ENCODE assay signal across 35 cellular contexts in the genomic region with DNA sequence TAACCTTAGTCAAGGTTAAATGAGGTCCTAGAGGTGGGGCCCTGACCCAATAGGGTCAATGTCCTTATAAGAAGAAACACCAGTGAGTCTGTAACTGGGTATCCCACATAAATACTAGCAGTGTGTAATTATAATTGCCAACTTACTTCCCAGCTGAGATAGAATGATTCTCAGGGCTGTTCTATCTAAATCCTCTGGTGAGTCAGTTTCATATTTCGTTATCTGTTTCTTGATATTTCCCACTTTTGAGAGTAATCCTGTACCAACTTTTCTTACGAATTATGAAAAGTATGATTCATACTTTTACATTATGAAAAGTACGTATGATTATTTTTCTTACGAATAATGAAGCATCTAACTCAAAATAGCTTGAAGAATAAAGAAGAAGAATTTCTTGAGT.
"Had no signal": no experiment of that assay in that cellular context is flagged by ENCODE, and none has a peak within 500 bp of the region (broad histone marks: within the 10 kb centered on the region; RNA-seq: fewer than 3 reads in every experiment).

No MANE protein-coding gene starts in this region.

- H3K9me3 Mint-ChIP-seq: activated CD4-positive, alpha-beta T cell treated with anti-CD3 and anti-CD28 coated beads, Interleukin-2, amount 10 ng/mL, durations not matched to agents 24 days and 14 days; activated CD8-positive, alpha-beta T cell treated with anti-CD3 and anti-CD28 coated beads for 36 hours; T-helper 1 cell treated with Interleukin-12 subunit alpha and Interleukin-12 subunit beta and Interleukin-4 antibody, amounts not matched to agents 30 μg/mL and 1 μg/mL, for 36 hours had no signal

- FAIRE-seq: TTC549 had no signal

- H3K9me3 ChIP-seq: Peyer's patch, SJSA1, SK-N-SH had no signal

- H3K4me1 Mint-ChIP-seq: activated CD4-positive, alpha-beta T cell treated with anti-CD3 and anti-CD28 coated beads, Interleukin-2, amount 10 ng/mL, durations not matched to agents 24 days and 14 days; activated naive CD8-positive, alpha-beta T cell treated with anti-CD3 and anti-CD28 coated beads, Interleukin-2, amount 10 ng/mL, durations not matched to agents 7 days and 5 days; activated T-helper 17 cell treated with anti-CD3 and anti-CD28 coated beads, Interleukin-2, amount 50 U/mL, for 72 hours; brain; central memory CD8-positive, alpha-beta T cell had no signal

- H3K27me3 ChIP-seq: Peyer's patch, SJSA1 had no signal

- H3K36me3 Mint-ChIP-seq: activated naive CD8-positive, alpha-beta T cell treated with anti-CD3 and anti-CD28 coated beads, Interleukin-2, amount 10 ng/mL, durations not matched to agents 7 days and 5 days; brain had no signal

- H3K4me1 ChIP-seq: Peyer's patch, SJSA1 had no signal

- H3K27me3 Mint-ChIP-seq: activated CD4-positive, alpha-beta T cell treated with anti-CD3 and anti-CD28 coated beads, Interleukin-2, amount 10 ng/mL, durations not matched to agents 24 days and 14 days; activated CD8-positive, alpha-beta T cell treated with anti-CD3 and anti-CD28 coated beads for 36 hours; activated naive CD8-positive, alpha-beta T cell treated with anti-CD3 and anti-CD28 coated beads, Interleukin-2, amount 10 ng/mL, durations not matched to agents 7 days and 5 days; activated T-helper 17 cell treated with anti-CD3 and anti-CD28 coated beads, Interleukin-2, amount 50 U/mL, for 72 hours; central memory CD8-positive, alpha-beta T cell had no signal

- H3K36me3 ChIP-seq: Peyer's patch, SJSA1 had no signal

- H3K4me3 Mint-ChIP-seq: activated CD4-positive, alpha-beta T cell treated with anti-CD3 and anti-CD28 coated beads, Interleukin-2, amount 10 ng/mL, durations not matched to agents 24 days and 14 days; activated CD8-positive, alpha-beta T cell treated with anti-CD3 and anti-CD28 coated beads for 36 hours; activated naive CD8-positive, alpha-beta T cell treated with anti-CD3 and anti-CD28 coated beads, Interleukin-2, amount 10 ng/mL, durations not matched to agents 7 days and 5 days; activated T-cell treated with anti-CD3 and anti-CD28 coated beads, Interleukin-2, amount 50 U/mL, for 72 hours; activated T-helper 17 cell treated with anti-CD3 and anti-CD28 coated beads, Interleukin-2, amount 50 U/mL, for 72 hours; brain; central memory CD8-positive, alpha-beta T cell; T-helper 1 cell treated with Interleukin-12 subunit alpha and Interleukin-12 subunit beta and Interleukin-4 antibody, amounts not matched to agents 30 μg/mL and 1 μg/mL, for 36 hours; T-helper 2 cell treated with Interferon-gamma antibody and Interleukin-4, amounts not matched to agents 5 μg/mL and 100 μg/mL, for 36 hours had no signal

- H3K4me3 ChIP-seq: Peyer's patch, SJSA1 had no signal

- H3K4me2 ChIP-seq: SK-N-SH had no signal

- H3K27ac ChIP-seq: Peyer's patch, SJSA1 had no signal

- ATAC-seq: activated CD8-positive, alpha-beta T cell treated with anti-CD3 and anti-CD28 coated beads for 36 hours; activated T-cell treated with anti-CD3 and anti-CD28 coated beads, Interleukin-2, amount 50 U/mL, for 72 hours; activated T-helper 17 cell treated with anti-CD3 and anti-CD28 coated beads, Interleukin-2, amount 50 U/mL, for 72 hours; PC-3 had no signal

- H3K27ac Mint-ChIP-seq: activated CD4-positive, alpha-beta T cell treated with anti-CD3 and anti-CD28 coated beads, Interleukin-2, amount 10 ng/mL, durations not matched to agents 24 days and 14 days; activated CD8-positive, alpha-beta T cell treated with anti-CD3 and anti-CD28 coated beads for 36 hours; activated naive CD8-positive, alpha-beta T cell treated with anti-CD3 and anti-CD28 coated beads, Interleukin-2, amount 10 ng/mL, durations not matched to agents 7 days and 5 days; activated T-cell treated with anti-CD3 and anti-CD28 coated beads, Interleukin-2, amount 50 U/mL, for 72 hours; activated T-helper 17 cell treated with anti-CD3 and anti-CD28 coated beads, Interleukin-2, amount 50 U/mL, for 72 hours; brain; T-helper 1 cell treated with Interleukin-12 subunit alpha and Interleukin-12 subunit beta and Interleukin-4 antibody, amounts not matched to agents 30 μg/mL and 1 μg/mL, for 36 hours; T-helper 2 cell treated with Interferon-gamma antibody and Interleukin-4, amounts not matched to agents 5 μg/mL and 100 μg/mL, for 36 hours had no signal

- H3K9ac ChIP-seq: SK-N-SH had no signal

- DNase-seq: activated CD4-positive, alpha-beta T cell treated with anti-CD3 and anti-CD28 coated beads, Interleukin-2, amount 10 ng/mL, durations not matched to agents 24 days and 14 days; activated CD4-positive, alpha-beta T cell treated with anti-CD3 and anti-CD28 coated beads, Interleukin-2, amount 50 U/mL, for 4 hours; activated CD8-positive, alpha-beta T cell treated with anti-CD3 and anti-CD28 coated beads for 36 hours; activated effector memory CD4-positive, alpha-beta T cell treated with anti-CD3 and anti-CD28 coated beads, Interleukin-2, amount 50 U/mL, for 16 hours; activated naive CD4-positive, alpha-beta T cell; activated naive CD4-positive, alpha-beta T cell treated with anti-CD3 and anti-CD28 coated beads, Interleukin-2, amount 50 U/mL, for 16 hours; activated naive CD8-positive, alpha-beta T cell treated with anti-CD3 and anti-CD28 coated beads, Interleukin-2, amount 10 ng/mL, durations not matched to agents 7 days and 5 days; activated T-cell treated with anti-CD3 and anti-CD28 coated beads, Interleukin-2, amount 50 U/mL, for 1 hour; activated T-cell treated with anti-CD3 and anti-CD28 coated beads, Interleukin-2, amount 50 U/mL, for 72 hours; Kasumi-1; KG1; MM.1S; MV-4-11; NCI-H1092; NCI-H1417; NCI-H187 treated with DMSO at 0.1 percent for 48 hours; NCI-H2081; NCI-H2171 treated with DMSO at 0.1 percent for 48 hours; NCI-H2227 treated with DMSO at 0.1 percent for 48 hours; NCI-H446 treated with DMSO at 0.1 percent for 48 hours; NCI-H524; NCI-H69; NK-92 treated with Interleukin-12 subunit alpha and Interleukin-12 subunit beta, amount 100 ng/mL, for 24 hours; PC-3; Peyer's patch; RPMI8226; SHP77 treated with DMSO at 0.1 percent for 48 hours; SK-N-SH had no signal
